ENCODE assay signal across 1 cellular context in the genomic region with DNA sequence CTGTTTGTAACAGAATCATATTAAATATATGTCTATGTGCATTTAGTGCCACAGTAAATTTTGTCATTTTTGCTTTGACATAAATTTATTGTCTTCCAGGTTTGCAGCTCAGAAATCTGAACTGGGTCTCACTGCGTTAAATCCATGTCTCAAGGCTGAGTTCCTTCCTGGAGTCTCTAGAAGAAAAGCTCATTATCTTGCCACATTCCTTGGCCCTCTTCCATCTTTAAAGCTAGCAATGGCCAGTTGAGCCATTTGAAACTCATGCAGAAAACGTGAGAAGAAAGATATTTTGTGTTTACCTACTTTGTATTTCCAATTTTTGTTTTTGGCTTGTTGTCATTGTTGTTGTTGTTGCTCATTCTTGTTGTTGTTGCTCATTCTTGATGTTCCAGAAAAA.
TF ChIP-seq lines count a peak whose summit lies in the region.

No MANE protein-coding gene starts in this region.

TF ChIP-seq in GM23338, 12 proteins besides CTCF, POLR2A, EP300 and RAD21:
- no peak for TF ChIP-seq EZH2 (IDR thresholded peaks at IDR 0.05; ENCODE audit: low read depth, unreplicated experiment)
- TF ChIP-seq CREB1 (CRISPR knock-in tag; IDR thresholded peaks at IDR 0.05; ENCODE audit: low read depth) = no peak
- TF ChIP-seq, protein P1, sequence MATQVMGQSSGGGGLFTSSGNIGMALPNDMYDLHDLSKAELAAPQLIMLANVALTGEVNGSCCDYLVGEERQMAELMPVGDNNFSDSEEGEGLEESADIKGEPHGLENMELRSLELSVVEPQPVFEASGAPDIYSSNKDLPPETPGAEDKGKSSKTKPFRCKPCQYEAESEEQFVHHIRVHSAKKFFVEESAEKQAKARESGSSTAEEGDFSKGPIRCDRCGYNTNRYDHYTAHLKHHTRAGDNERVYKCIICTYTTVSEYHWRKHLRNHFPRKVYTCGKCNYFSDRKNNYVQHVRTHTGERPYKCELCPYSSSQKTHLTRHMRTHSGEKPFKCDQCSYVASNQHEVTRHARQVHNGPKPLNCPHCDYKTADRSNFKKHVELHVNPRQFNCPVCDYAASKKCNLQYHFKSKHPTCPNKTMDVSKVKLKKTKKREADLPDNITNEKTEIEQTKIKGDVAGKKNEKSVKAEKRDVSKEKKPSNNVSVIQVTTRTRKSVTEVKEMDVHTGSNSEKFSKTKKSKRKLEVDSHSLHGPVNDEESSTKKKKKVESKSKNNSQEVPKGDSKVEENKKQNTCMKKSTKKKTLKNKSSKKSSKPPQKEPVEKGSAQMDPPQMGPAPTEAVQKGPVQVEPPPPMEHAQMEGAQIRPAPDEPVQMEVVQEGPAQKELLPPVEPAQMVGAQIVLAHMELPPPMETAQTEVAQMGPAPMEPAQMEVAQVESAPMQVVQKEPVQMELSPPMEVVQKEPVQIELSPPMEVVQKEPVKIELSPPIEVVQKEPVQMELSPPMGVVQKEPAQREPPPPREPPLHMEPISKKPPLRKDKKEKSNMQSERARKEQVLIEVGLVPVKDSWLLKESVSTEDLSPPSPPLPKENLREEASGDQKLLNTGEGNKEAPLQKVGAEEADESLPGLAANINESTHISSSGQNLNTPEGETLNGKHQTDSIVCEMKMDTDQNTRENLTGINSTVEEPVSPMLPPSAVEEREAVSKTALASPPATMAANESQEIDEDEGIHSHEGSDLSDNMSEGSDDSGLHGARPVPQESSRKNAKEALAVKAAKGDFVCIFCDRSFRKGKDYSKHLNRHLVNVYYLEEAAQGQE (IDR thresholded peaks at IDR 0.05; ENCODE audit: unreplicated experiment) = no peak
- no peak for TF ChIP-seq ZNF331 (CRISPR knock-in tag; IDR thresholded peaks at IDR 0.05; ENCODE audit: low read depth)
- TF ChIP-seq JUNB (IDR thresholded peaks at IDR 0.05; ENCODE audit: unreplicated experiment) = no peak
- TF ChIP-seq POLR2AphosphoS5 (IDR thresholded peaks at IDR 0.05; ENCODE audit: low read depth) = no peak
